Comparison of ENCODE assay signal across 21 cellular contexts in genomic region chr13:34731486-34731885, GRCh38.
A peak's percentile ranks its signal among the peaks of the same experiment; 100 is the strongest.
DNase-seq lines count a peak whose midpoint lies in the region; ATAC-seq, FAIRE-seq and TF ChIP-seq lines count a peak whose summit lies in the region.
"Had no signal": no experiment of that assay in that cellular context is flagged by ENCODE, and none has a peak within 500 bp of the region (broad histone marks: within the 10 kb centered on the region; RNA-seq: fewer than 3 reads in every experiment).

No MANE protein-coding gene starts in this region.

- no peaks in the 10 kb centered on the region for H3K4me1 ChIP-seq in mesenchymal stem cell (ENCODE audit: control insufficient read depth, insufficient read depth, low read depth, low read length)
- H3K4me1 ChIP-seq: Peyer's patch had no signal

- H3K14ac ChIP-seq in mesenchymal stem cell (ENCODE audit: low read length in 2 of 2), result no peak overlapping the region

- no peaks in the 10 kb centered on the region for H3K9me3 ChIP-seq in mesenchymal stem cell (ENCODE audit: control insufficient read depth, low read length)
- H3K9me3 ChIP-seq: Peyer's patch had no signal

- ATAC-seq in HG02840 (IDR thresholded peaks at IDR 0.05; ENCODE audit: low FRiP score, unreplicated experiment), result no peak
- no peak for ATAC-seq in HG02938 (IDR thresholded peaks at IDR 0.05; ENCODE audit: unreplicated experiment)
- ATAC-seq in activated T-helper 17 cell treated with anti-CD3 and anti-CD28 coated beads, Interleukin-2, amount 50 U/mL, for 72 hours (replicated peaks), result no peak
- ATAC-seq: SK-N-SH treated with all-trans-retinoic acid at 6 μM for 48 hours had no signal

- no peak overlapping the region for H3K4me2 ChIP-seq in mesenchymal stem cell (ENCODE audit: low read length, poor library complexity, severe bottlenecking)

- H3K36me3 Mint-ChIP-seq in activated T-helper 17 cell treated with anti-CD3 and anti-CD28 coated beads, Interleukin-2, amount 50 U/mL, for 72 hours (ENCODE audit: low read depth), result no peaks in the 10 kb centered on the region

- no peak overlapping the region for H3K4me3 ChIP-seq in mesenchymal stem cell (ENCODE audit: insufficient read depth in 1 of 2, low read depth in 1 of 2, low read length in 2 of 2)
- H3K4me3 ChIP-seq: Peyer's patch had no signal

- H4K8ac ChIP-seq in mesenchymal stem cell (ENCODE audit: low read length), result no peak overlapping the region

- H3K36me3 ChIP-seq in mesenchymal stem cell (ENCODE audit: control insufficient read depth in 1 of 2, insufficient read depth in 2 of 2, low read depth in 1 of 2, low read length in 2 of 2), result no peaks in the 10 kb centered on the region
- H3K36me3 ChIP-seq: Peyer's patch had no signal

- H3K23ac ChIP-seq in mesenchymal stem cell (ENCODE audit: low read length in 2 of 2), result no peak overlapping the region

- no peak overlapping the region for H4K91ac ChIP-seq in mesenchymal stem cell (ENCODE audit: low read length)

- no peak overlapping the region for H3K4ac ChIP-seq in mesenchymal stem cell (ENCODE audit: low read depth in 1 of 2, low read length in 2 of 2)

- H3K27me3 Mint-ChIP-seq in activated T-helper 17 cell treated with anti-CD3 and anti-CD28 coated beads, Interleukin-2, amount 50 U/mL, for 72 hours, result no peaks in the 10 kb centered on the region
- H3K27me3 Mint-ChIP-seq: CD4-positive, alpha-beta T cell had no signal

- H3K27ac ChIP-seq in mesenchymal stem cell (ENCODE audit: low read length, poor library complexity, severe bottlenecking), result no peak overlapping the region
- H3K27ac ChIP-seq: Peyer's patch had no signal

- no peak overlapping the region for H2AK5ac ChIP-seq in mesenchymal stem cell (ENCODE audit: low read length, severe bottlenecking)

- DNase-seq in D721Med (ENCODE audit: insufficient read length, low spot score) (no peak), HT1080 (ENCODE audit: low read depth) (peak; percentile 53), amniotic epithelial cell (ENCODE audit: low read depth) (peak; percentile 32), mesenchymal stem cell (peak; percentile 10), NCI-H2171 (lab: John Stamatoyannopoulos, UW) (no peak)
- DNase-seq: ACHN; Calu3; CD4-positive, alpha-beta T cell; DND-41; HCEC 1CT; KBM-7; MM.1S; NCI-H1105 treated with DMSO at 0.1 percent for 48 hours; NCI-H187 treated with DMSO at 0.1 percent for 48 hours; NCI-H2171 treated with DMSO at 0.1 percent for 48 hours; Peyer's patch; SHP77 had no signal

- H3K4me3 Mint-ChIP-seq in activated T-helper 17 cell treated with anti-CD3 and anti-CD28 coated beads, Interleukin-2, amount 50 U/mL, for 72 hours, result no peak overlapping the region
- H3K4me3 Mint-ChIP-seq: CD4-positive, alpha-beta T cell had no signal

- no peaks in the 10 kb centered on the region for H3K4me1 Mint-ChIP-seq in activated T-helper 17 cell treated with anti-CD3 and anti-CD28 coated beads, Interleukin-2, amount 50 U/mL, for 72 hours

- H2BK120ac ChIP-seq in mesenchymal stem cell (ENCODE audit: low read depth, low read length), result no peak overlapping the region

- H2BK5ac ChIP-seq in mesenchymal stem cell (ENCODE audit: low read depth, low read length, poor library complexity, severe bottlenecking), result no peak overlapping the region

- no peak overlapping the region for H2BK15ac ChIP-seq in mesenchymal stem cell (ENCODE audit: low read depth, poor library complexity, severe bottlenecking)

- no peak overlapping the region for H2AFZ ChIP-seq in mesenchymal stem cell (ENCODE audit: low read depth, low read length)

- H3K18ac ChIP-seq in mesenchymal stem cell (ENCODE audit: low read depth in 1 of 2, low read length in 2 of 2), result no peak overlapping the region

- H3K9me3 Mint-ChIP-seq in activated T-helper 17 cell treated with anti-CD3 and anti-CD28 coated beads, Interleukin-2, amount 50 U/mL, for 72 hours, result peaks cover 10% of the 10 kb centered on the region
- H3K9me3 Mint-ChIP-seq: CD4-positive, alpha-beta T cell had no signal

- H3K27ac Mint-ChIP-seq in activated T-helper 17 cell treated with anti-CD3 and anti-CD28 coated beads, Interleukin-2, amount 50 U/mL, for 72 hours, result no peak overlapping the region
- H3K27ac Mint-ChIP-seq: CD4-positive, alpha-beta T cell had no signal

- no peak for TF ChIP-seq CTCF in D721Med (IDR thresholded peaks at IDR 0.05; ENCODE audit: insufficient read depth, missing control alignments)

- no peaks in the 10 kb centered on the region for H3K79me1 ChIP-seq in mesenchymal stem cell (replicated peaks; ENCODE audit: low read length, poor library complexity, severe bottlenecking)

- FAIRE-seq in D721Med (lab: Jason Lieb, UNC), result peak; percentile 88

- H3K9ac ChIP-seq in mesenchymal stem cell (ENCODE audit: low read length), result no peak overlapping the region

- H3K27me3 ChIP-seq in mesenchymal stem cell (ENCODE audit: control insufficient read depth in 1 of 2, insufficient read depth in 1 of 2, low read length in 2 of 2), result no peaks in the 10 kb centered on the region
- H3K27me3 ChIP-seq: Peyer's patch had no signal

- H2BK12ac ChIP-seq in mesenchymal stem cell (ENCODE audit: low read length in 2 of 2), result no peak overlapping the region

- WGBS in mesenchymal stem cell, result 36% methylated on average over 2 of the region's 4 CpGs

Comparison
In these comparisons a context has a peak if more than half of its experiments do, and no peak if none do; other contexts are left out.
1. DNase-seq: peak in HT1080 (single experiment), amniotic epithelial cell (single experiment) and mesenchymal stem cell (single experiment); none in D721Med (single experiment) and NCI-H2171 (single experiment).